8 cellular contexts compared by ENCODE assay signal in the genomic region with DNA sequence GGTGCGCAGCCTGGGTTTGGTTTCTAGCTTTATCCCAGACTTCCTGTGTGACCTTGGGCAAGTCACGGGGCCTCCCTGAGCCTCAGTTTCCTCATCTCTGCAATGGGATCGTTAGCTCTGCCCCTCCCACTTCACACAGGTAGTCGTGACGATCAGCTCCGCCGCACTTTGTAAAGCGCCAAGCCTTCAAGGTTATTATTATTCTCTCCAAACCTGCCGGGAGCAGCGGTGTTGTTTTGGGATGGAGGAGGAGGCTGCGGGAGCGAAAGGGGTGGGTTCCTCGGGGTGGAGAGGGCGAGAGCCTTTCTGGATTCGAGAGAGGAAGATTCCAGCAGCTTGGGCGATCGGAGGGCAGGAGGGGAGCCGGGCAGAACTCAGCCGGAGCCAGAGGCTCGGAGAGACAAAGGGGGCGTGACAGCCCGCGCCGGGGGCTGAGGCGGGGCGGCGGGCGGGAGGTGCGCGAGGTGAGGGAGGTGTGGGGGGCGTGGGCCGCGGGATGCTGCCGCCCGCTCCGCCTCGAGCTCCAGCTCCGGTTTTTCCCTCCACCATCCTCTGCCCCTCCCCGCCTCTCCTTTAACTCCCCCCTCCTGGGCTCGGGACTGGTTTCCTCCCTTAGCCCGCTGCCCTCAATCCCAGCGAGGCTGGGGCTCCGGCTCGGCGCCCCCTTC. TPM values are rescaled to one million over a fixed set of nuclear protein-coding genes. Genes with fewer than 3 reads are reported as not detected.
DNase-seq lines count a peak whose midpoint lies in the region; ATAC-seq and TF ChIP-seq lines count a peak whose summit lies in the region.

A gene with protein sequence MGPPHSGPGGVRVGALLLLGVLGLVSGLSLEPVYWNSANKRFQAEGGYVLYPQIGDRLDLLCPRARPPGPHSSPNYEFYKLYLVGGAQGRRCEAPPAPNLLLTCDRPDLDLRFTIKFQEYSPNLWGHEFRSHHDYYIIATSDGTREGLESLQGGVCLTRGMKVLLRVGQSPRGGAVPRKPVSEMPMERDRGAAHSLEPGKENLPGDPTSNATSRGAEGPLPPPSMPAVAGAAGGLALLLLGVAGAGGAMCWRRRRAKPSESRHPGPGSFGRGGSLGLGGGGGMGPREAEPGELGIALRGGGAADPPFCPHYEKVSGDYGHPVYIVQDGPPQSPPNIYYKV (plus strand): TSS at position 602 of the 668 bp plus-strand sequence. CDS start 397 bp downstream, outside the sequence.

- DNase-seq in DMS79 (lab: John Stamatoyannopoulos, UW) (peak; percentile 33), NCI-H1694 (lab: John Stamatoyannopoulos, UW) (peak; percentile 65), breast epithelium (ENCODE audit: low spot score in 2 of 2) (no peak), left colon (no peak), tibial artery (no peak), NCI-H2029 treated with DMSO at 0.1 percent for 48 hours (lab: John Stamatoyannopoulos, UW) (no peak)

- H3K36me3 ChIP-seq in breast epithelium (no peaks in the 10 kb centered on the region), tibial artery (peaks cover 19 to 29% (median 28%) of the 10 kb centered on the region in 3 donors)

- TF ChIP-seq POLR2A in breast epithelium (IDR thresholded peaks at IDR 0.05), result no peak

- TF ChIP-seq CTCF in breast epithelium (IDR thresholded peaks at IDR 0.05) (no peak), tibial artery (IDR thresholded peaks at IDR 0.05) (no peak)

- H3K9me3 ChIP-seq in breast epithelium, result no peaks in the 10 kb centered on the region
- no peaks in the 10 kb centered on the region for H3K9me3 ChIP-seq in tibial artery

- H3K4me1 ChIP-seq in breast epithelium, result peaks cover 0 to 2% of the 10 kb centered on the region in 2 donors
- H3K4me1 ChIP-seq in tibial artery, result peaks cover 0 to 18% (median 14%) of the 10 kb centered on the region in 4 donors

- H3K4me3 ChIP-seq in breast epithelium, result peak within 1 kb of the TSS; percentile 29 to 81 (median 71)
- peak within 1 kb of the TSS; percentile 3 to 36 for H3K4me3 ChIP-seq in tibial artery

- H3K27ac ChIP-seq in breast epithelium (peak within 1 kb of the TSS in 1 of 2 donors; percentile 8), tibial artery (no peak within 1 kb of the TSS)

- intact Hi-C loops in breast epithelium (cut with DNase I; ENCODE audit: low total_unique reads) (no loop called here), left colon (cut with DNase I, micrococcal nuclease) (no loop called here), tibial artery (cut with DNase I; ENCODE audit: low total_unique reads) (no loop called here)

- ATAC-seq in left colon (peak; percentile 27), HG02870 (IDR thresholded peaks at IDR 0.05; ENCODE audit: unreplicated experiment) (no peak), HG03565 (IDR thresholded peaks at IDR 0.05; ENCODE audit: unreplicated experiment) (no peak)

- H3K27me3 ChIP-seq in breast epithelium (peaks cover 0 to 2% of the 10 kb centered on the region in 2 donors), tibial artery (peaks cover 0 to 78% of the 10 kb centered on the region in 2 donors)

RNA-seq across cellular contexts. Expression of the gene that starts here (rescaled TPM):
- total RNA-seq in breast epithelium, result 1 to 10 TPM in 2 of 3 donors, under 1 TPM in 1; 0.48 to 5.7 (median 3.3) TPM
- under 1 TPM; 0.25 to 0.34 TPM for total RNA-seq in left colon

Comparison
In these comparisons a context has a peak if more than half of its experiments do, and no peak if none do; other contexts are left out.
1. Peak in ATAC-seq in left colon; RNA of the gene not detected or under 1 TPM.
2. DNase-seq: peak in DMS79 (single experiment) and NCI-H1694 (single experiment); none in breast epithelium (0 of 2), left colon (0 of 2), tibial artery (0 of 2) and NCI-H2029 treated with DMSO at 0.1 percent for 48 hours (single experiment).